Comparison of ENCODE assay signal across 8 cellular contexts in genomic region chr11:101860694-101861371, GRCh38. TPM values are rescaled to one million over a fixed set of nuclear protein-coding genes. Genes with fewer than 3 reads are reported as not detected.
DNase-seq lines count a peak whose midpoint lies in the region; FAIRE-seq and TF ChIP-seq lines count a peak whose summit lies in the region.

No MANE protein-coding gene starts in this region.

- H3K27ac ChIP-seq in ACC112 (ENCODE audit: low read depth, low read length) (no peak overlapping the region), HEK293 (ENCODE audit: extremely low read depth, low read depth, low read length) (no peak overlapping the region), H1 (ENCODE audit: low read depth, low read length) (no peak overlapping the region), tibial artery (no peak overlapping the region)

- no peak overlapping the region for H3K14ac ChIP-seq in H1 (ENCODE audit: insufficient read length)

- H3K4me1 ChIP-seq in ACC112 (ENCODE audit: control insufficient read depth, insufficient read depth, low read length, unreplicated experiment): peaks cover 18% of the 10 kb centered on the region
- no peaks in the 10 kb centered on the region for H3K4me1 ChIP-seq in HEK293 (ENCODE audit: control insufficient read depth, insufficient read depth, low read length)
- no peaks in the 10 kb centered on the region for H3K4me1 ChIP-seq in H1 (replicated peaks in 1 of 4; ENCODE audit: control insufficient read depth in 3 of 4, insufficient read depth in 4 of 4, low read length in 3 of 4)
- peaks cover 0 to 15% (median 5%) of the 10 kb centered on the region in 4 donors for H3K4me1 ChIP-seq in tibial artery

- H2AFZ ChIP-seq in ACC112 (ENCODE audit: low read length, unreplicated experiment) (peak overlapping the region; percentile 59), H1 (ENCODE audit: low read length) (0 out of 2 replicates have a peak overlapping the region, but pooled peaks have one; percentile 43)

- H3K4me3 ChIP-seq in ACC112 (ENCODE audit: low read depth, low read length): no peak overlapping the region
- H3K4me3 ChIP-seq in GM12865 (ENCODE audit: low read depth, low read length): no peak overlapping the region
- no peak overlapping the region for H3K4me3 ChIP-seq in HEK293 (ENCODE audit: low read depth, low read length)
- no peak overlapping the region for H3K4me3 ChIP-seq in H1 (ENCODE audit: extremely low read depth in 1 of 4, insufficient read depth in 2 of 4, low read depth in 3 of 4, low read length in 4 of 4)
- no peak overlapping the region for H3K4me3 ChIP-seq in tibial artery

- H2BK12ac ChIP-seq in H1 (ENCODE audit: low read depth, low read length): no peak overlapping the region

- peak; percentile 92 for FAIRE-seq in H1 (lab: Jason Lieb, UNC)

- no peak overlapping the region for H3K9ac ChIP-seq in H1 (replicated peaks in 1 of 4; ENCODE audit: extremely low read depth in 1 of 4, low read depth in 3 of 4, low read length in 3 of 4)

- H3K4me1 Mint-ChIP-seq in T-helper 2 cell treated with Interferon-gamma antibody and Interleukin-4, amounts not matched to agents 5 μg/mL and 100 μg/mL, for 36 hours (ENCODE audit: low read depth): no peaks in the 10 kb centered on the region

- TF ChIP-seq EP300 in H1 (IDR thresholded peaks at IDR 0.05; ENCODE audit: borderline replicate concordance in 1 of 2, low read depth in 2 of 2, low read length in 2 of 2): no peak

- H3K36me3 ChIP-seq in ACC112 (ENCODE audit: insufficient read depth, low read length): no peaks in the 10 kb centered on the region
- H3K36me3 ChIP-seq in HEK293 (ENCODE audit: control insufficient read depth in 2 of 2, insufficient read depth in 1 of 2, low read length in 2 of 2): no peaks in the 10 kb centered on the region
- no peaks in the 10 kb centered on the region for H3K36me3 ChIP-seq in H1 (ENCODE audit: control insufficient read depth in 2 of 4, insufficient read depth in 4 of 4, low read length in 3 of 4)
- H3K36me3 ChIP-seq in tibial artery: no peaks in the 10 kb centered on the region

- intact Hi-C loops in tibial artery (cut with DNase I; ENCODE audit: low total_unique reads): loop anchor here (5.0 kb wide), 1 partner anchor 146 kb away; no protein-coding TSS in a partner anchor

- no peak overlapping the region for H2BK15ac ChIP-seq in H1 (ENCODE audit: low read length)

- H3K56ac ChIP-seq in H1 (replicated peaks; ENCODE audit: insufficient read length, low read depth, low read length): no peak overlapping the region

- no peak overlapping the region for H3K4me2 ChIP-seq in H1 (ENCODE audit: insufficient read depth in 1 of 2, low read depth in 2 of 2, low read length in 2 of 2)

- H4K5ac ChIP-seq in H1 (ENCODE audit: insufficient read length, low read depth, low read length): no peak overlapping the region

- H2BK20ac ChIP-seq in H1 (ENCODE audit: low read length): no peak overlapping the region

- no peak overlapping the region for H3K4me3 Mint-ChIP-seq in T-helper 2 cell treated with Interferon-gamma antibody and Interleukin-4, amounts not matched to agents 5 μg/mL and 100 μg/mL, for 36 hours

- H3K23me2 ChIP-seq in H1 (ENCODE audit: low read depth, low read length): no peaks in the 10 kb centered on the region

- H3K27me3 Mint-ChIP-seq in T-helper 2 cell treated with Interferon-gamma antibody and Interleukin-4, amounts not matched to agents 5 μg/mL and 100 μg/mL, for 36 hours (ENCODE audit: low read depth): no peaks in the 10 kb centered on the region

- H3K36me3 Mint-ChIP-seq in T-helper 2 cell treated with Interferon-gamma antibody and Interleukin-4, amounts not matched to agents 5 μg/mL and 100 μg/mL, for 36 hours (ENCODE audit: low read depth): no peaks in the 10 kb centered on the region

- CTCF ChIA-PET in HEK293 (lab: Yijun Ruan, JAX): interaction anchor here (0.5 to 10.5 kb wide), 38 partner anchors 8 to 806 kb away, joined by 3 to 196 read pairs (median 3); no protein-coding TSS in a partner anchor
- CTCF ChIA-PET in H1 (lab: Charles Lee; ENCODE audit: partially characterized antibody): interaction anchor here (0.5 to 7.0 kb wide), 71 partner anchors 9 to 752 kb away, joined by 3 to 134 read pairs (median 4); no protein-coding TSS in a partner anchor

- no peak overlapping the region for H4K91ac ChIP-seq in H1 (replicated peaks; ENCODE audit: insufficient read length, low read length)

- 50% methylated on average over 9 of the region's 9 CpGs; no CpG with 5 or more reads in 1 of the 2 experiments for WGBS in H1 (ENCODE audit: extremely low coverage in 1 of 2, insufficient coverage in 1 of 2, insufficient read length in 1 of 2, insufficient replicate concordance in 2 of 2, low coverage in 1 of 2, low lambda C conversion rate in 2 of 2, missing lambda C conversion rate in 1 of 2), 2 experiments

- H3K9me3 Mint-ChIP-seq in T-helper 2 cell treated with Interferon-gamma antibody and Interleukin-4, amounts not matched to agents 5 μg/mL and 100 μg/mL, for 36 hours: no peaks in the 10 kb centered on the region

- no peak overlapping the region for H3K4ac ChIP-seq in H1 (replicated peaks; ENCODE audit: insufficient read length, low read depth, low read length)

- no peak overlapping the region for H3K23ac ChIP-seq in H1 (ENCODE audit: insufficient read length)

- peak; percentile 46 for DNase-seq in GM12865 (ENCODE audit: low read depth)
- peak; percentile 57 for DNase-seq in M059J (ENCODE audit: low read depth)
- peak; percentile 12 for DNase-seq in T-helper 2 cell treated with Interferon-gamma antibody and Interleukin-4, amounts not matched to agents 5 μg/mL and 100 μg/mL, for 36 hours (ENCODE audit: low spot score)
- DNase-seq in H1 (ENCODE audit: low read depth in 1 of 2, low spot score in 2 of 2): peak in 1 of 2 experiments; percentile 29
- peak; percentile 66 to 73 for DNase-seq in lung microvascular endothelial cell (ENCODE audit: low read depth in 2 of 2)
- peak in 1 of 2 donors; percentile 26 for DNase-seq in tibial artery

- H4K8ac ChIP-seq in H1 (ENCODE audit: extremely low read depth, insufficient read depth, low read length): no peak overlapping the region

- no peaks in the 10 kb centered on the region for H4K20me1 ChIP-seq in H1 (replicated peaks in 1 of 2; ENCODE audit: control insufficient read depth in 1 of 2, insufficient read depth in 2 of 2, low read length in 2 of 2)

- H2AK5ac ChIP-seq in H1 (ENCODE audit: low read depth, low read length): no peak overlapping the region

- H2BK5ac ChIP-seq in H1 (ENCODE audit: low read depth, low read length): no peak overlapping the region

- TF ChIP-seq CTCF in GM12865 (IDR thresholded peaks at IDR 0.05; ENCODE audit: insufficient read depth, low read depth, low read length, missing control alignments): peak; percentile 69
- TF ChIP-seq CTCF in HEK293 (tag by site-specific recombination; IDR thresholded peaks at IDR 0.05): no peak
- TF ChIP-seq CTCF in H1 (IDR thresholded peaks at IDR 0.05; ENCODE audit: control extremely low read depth in 1 of 3, insufficient read depth in 1 of 3, low read depth in 1 of 3, low read length in 3 of 3): peak; percentile 46 to 74 (median 69)
- peak; percentile 68 to 76 for TF ChIP-seq CTCF in tibial artery (IDR thresholded peaks at IDR 0.05)

- H3K27ac Mint-ChIP-seq in T-helper 2 cell treated with Interferon-gamma antibody and Interleukin-4, amounts not matched to agents 5 μg/mL and 100 μg/mL, for 36 hours: no peak overlapping the region

- H2BK120ac ChIP-seq in H1 (replicated peaks; ENCODE audit: low read depth, low read length): no peak overlapping the region

- no peaks in the 10 kb centered on the region for H3K9me3 ChIP-seq in HEK293 (ENCODE audit: control insufficient read depth, insufficient read depth, low read depth, low read length)
- peaks cover 4 to 7% of the 10 kb centered on the region in 2 experiments; a peak in 2 of 4 replicates for H3K9me3 ChIP-seq in H1 (ENCODE audit: insufficient read depth in 2 of 2, low read depth in 1 of 2, low read length in 1 of 2)
- H3K9me3 ChIP-seq in tibial artery: peaks cover 0 to 5% (median 0%) of the 10 kb centered on the region in 3 donors

- no peak for TF ChIP-seq POLR2A in H1 (IDR thresholded peaks at IDR 0.05; ENCODE audit: control extremely low read depth in 1 of 2, low read depth in 2 of 2, low read length in 2 of 2)

- peak; percentile 61 to 68 for TF ChIP-seq RAD21 in H1 (IDR thresholded peaks at IDR 0.05 in 1 of 2, conservative IDR thresholded peaks at IDR 0.05 in 1 of 2; ENCODE audit: low read depth in 2 of 2, low read length in 2 of 2)

- H3K27me3 ChIP-seq in ACC112 (ENCODE audit: insufficient read depth, low read length) (no peaks in the 10 kb centered on the region), H1 (replicated peaks in 1 of 4; ENCODE audit: control insufficient read depth in 3 of 4, extremely low read depth in 1 of 4, insufficient read depth in 3 of 4, low read length in 3 of 4) (no peaks in the 10 kb centered on the region), tibial artery (no peaks in the 10 kb centered on the region)

- POLR2A ChIA-PET in HEK293 (lab: Yijun Ruan, JAX) (interaction anchor here (1.2 kb wide), 1 partner anchor 147 kb away, joined by 3 read pairs; no protein-coding TSS in a partner anchor), H1 (lab: Charles Lee; ENCODE audit: partially characterized antibody) (interaction anchor here (0.6 kb wide), 1 partner anchor 9 kb away, joined by 3 read pairs; no protein-coding TSS in a partner anchor)

- no peaks in the 10 kb centered on the region for H3K79me1 ChIP-seq in H1 (ENCODE audit: low read depth, low read length)

- no peaks in the 10 kb centered on the region for H3K79me2 ChIP-seq in ACC112 (ENCODE audit: control insufficient read depth, insufficient read depth, low read length, unreplicated experiment)
- no peaks in the 10 kb centered on the region for H3K79me2 ChIP-seq in H1 (ENCODE audit: control insufficient read depth in 1 of 2, insufficient read depth in 2 of 2, low read length in 2 of 2)

- no peak overlapping the region for H3K18ac ChIP-seq in H1 (ENCODE audit: extremely low read depth, low read length)

RNA-seq across cellular contexts. Expression of gene CEP126, which starts 54.0 kb away (rescaled TPM):
- 0.81 and 0.86 TPM in 2 replicates for total RNA-seq in M059J (2014; rRNA removed; shearing (Covaris generic))
- total RNA-seq in H1 (2021; fragmentation: NEBNext Ultra II Directional; extraction: Animal tissue kit (Norgen Biotek cat#: 25700)): 1.3 and 1.9 TPM in 2 replicates
- polyA plus RNA-seq in H1 (2011; rRNA removed): 0.60 and 0.76 TPM in 2 replicates
- polyA plus RNA-seq in H1 (2011; cell fraction: cytosol; rRNA removed): 0.67 TPM
- polyA plus RNA-seq in H1 (2011; cell fraction: nucleus; rRNA removed): 1.2 TPM
- 0.66 to 1.9 TPM (median 1.2 TPM) in 4 replicates for polyA plus RNA-seq in H1 (2012, experiment 1 of 2)
- polyA plus RNA-seq in H1 (2012, experiment 2 of 2): not detected
- 2.2 TPM for polyA plus RNA-seq in H1 (2013, experiment 1 of 2)
- 1.8 TPM for polyA plus RNA-seq in H1 (2013, experiment 2 of 2)
- 0.85 and 1.1 TPM in 2 replicates for polyA minus RNA-seq in H1 (2011; rRNA and poly(A)+ RNA removed)
- polyA minus RNA-seq in H1 (2011; cell fraction: cytosol; rRNA and poly(A)+ RNA removed): 0.51 TPM
- polyA minus RNA-seq in H1 (2011; cell fraction: nucleus; rRNA and poly(A)+ RNA removed): 6.8 TPM
- 0.40 and 0.65 TPM in 2 replicates for total RNA-seq in lung microvascular endothelial cell

RNA-seq across cellular contexts. Expression of gene ANGPTL5, which starts 55.5 kb away (rescaled TPM):
- not detected in 2 replicates for total RNA-seq in M059J (2014; rRNA removed; shearing (Covaris generic))
- not detected in 2 replicates for total RNA-seq in H1 (2021; fragmentation: NEBNext Ultra II Directional; extraction: Animal tissue kit (Norgen Biotek cat#: 25700))
- polyA plus RNA-seq in H1 (2011; rRNA removed): not detected in 2 replicates
- polyA plus RNA-seq in H1 (2011; cell fraction: cytosol; rRNA removed): not detected
- polyA plus RNA-seq in H1 (2011; cell fraction: nucleus; rRNA removed): not detected
- polyA plus RNA-seq in H1 (2012, experiment 1 of 2): not detected in 4 replicates
- 0.07 TPM for polyA plus RNA-seq in H1 (2012, experiment 2 of 2)
- not detected for polyA plus RNA-seq in H1 (2013, experiment 1 of 2)
- not detected for polyA plus RNA-seq in H1 (2013, experiment 2 of 2)
- not detected in 2 replicates for polyA minus RNA-seq in H1 (2011; rRNA and poly(A)+ RNA removed)
- not detected for polyA minus RNA-seq in H1 (2011; cell fraction: cytosol; rRNA and poly(A)+ RNA removed)
- not detected for polyA minus RNA-seq in H1 (2011; cell fraction: nucleus; rRNA and poly(A)+ RNA removed)
- total RNA-seq in lung microvascular endothelial cell: not detected in 2 replicates
